Comparison of ENCODE assay signal across 22 cellular contexts in the genomic region with DNA sequence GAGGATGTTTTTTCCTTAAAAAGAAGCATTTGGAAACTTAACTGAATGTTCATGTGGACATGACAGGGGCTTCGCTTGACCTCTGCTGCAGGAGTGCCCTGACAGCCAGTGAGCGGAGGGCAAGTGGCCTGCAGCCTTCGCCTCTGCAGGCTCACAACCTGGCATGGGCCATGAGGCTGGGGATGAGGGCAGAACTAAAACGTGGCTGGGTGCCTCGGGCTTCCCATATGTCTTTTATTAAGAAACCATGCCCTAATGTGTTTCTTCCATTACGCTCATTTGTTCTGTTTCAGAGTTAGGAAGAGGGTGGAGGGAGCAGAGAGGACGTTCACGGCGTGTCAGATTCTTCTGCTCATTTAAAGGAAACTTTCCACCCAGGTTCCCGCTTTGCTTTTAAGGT. TPM values are rescaled to one million over a fixed set of nuclear protein-coding genes. Genes with fewer than 3 reads are reported as not detected.
A peak's percentile ranks its signal among the peaks of the same experiment; 100 is the strongest.
DNase-seq lines count a peak whose midpoint lies in the region; ATAC-seq and TF ChIP-seq lines count a peak whose summit lies in the region.
"Had no signal": no experiment of that assay in that cellular context is flagged by ENCODE, and none has a peak within 500 bp of the region (broad histone marks: within the 10 kb centered on the region; RNA-seq: fewer than 3 reads in every experiment).

No MANE protein-coding gene starts in this region.

- TF ChIP-seq POLR2A in esophagus squamous epithelium (IDR thresholded peaks at IDR 0.05) (no peak), tibial nerve (IDR thresholded peaks at IDR 0.05) (no peak)

- WGBS in esophagus squamous epithelium, 2 donors, result 74 to 81% methylated on average over 9 to 10 of the region's 10 CpGs
- 68 to 77% methylated on average over 10 of the region's 10 CpGs for WGBS in tibial nerve, 2 donors

- TF ChIP-seq CTCF in esophagus squamous epithelium (IDR thresholded peaks at IDR 0.05) (no peak), nephron progenitor cell (IDR thresholded peaks at IDR 0.05) (no peak), tibial nerve (IDR thresholded peaks at IDR 0.05) (no peak)

- peaks cover 1% of the 10 kb centered on the region for H3K9me3 Mint-ChIP-seq in nephron progenitor cell
- H3K9me3 Mint-ChIP-seq: activated B cell treated with CpG ODN at 0.5 μM for 24 hours; IgD-negative memory B cell; stimulated activated effector memory CD8-positive, alpha-beta T cell treated with anti-CD3 and anti-CD28 coated beads, Interleukin-12 subunit alpha, Interleukin-12 subunit beta, amount 100 ng/mL, for 72 hours had no signal

- H3K4me3 ChIP-seq in esophagus squamous epithelium, result no peak overlapping the region
- H3K4me3 ChIP-seq in tibial nerve, result no peak overlapping the region
- H3K4me3 ChIP-seq: spleen had no signal

- ATAC-seq in SK-N-SH treated with all-trans-retinoic acid at 6 μM for 48 hours, result no peak; the same call in 2 of the 3 replicates
- no peak for ATAC-seq in HG03378 (IDR thresholded peaks at IDR 0.05; ENCODE audit: unreplicated experiment)
- ATAC-seq: stimulated activated effector memory CD8-positive, alpha-beta T cell treated with anti-CD3 and anti-CD28 coated beads, Interleukin-12 subunit alpha, Interleukin-12 subunit beta, amount 100 ng/mL, for 72 hours had no signal

- H3K4me3 Mint-ChIP-seq in nephron progenitor cell, result peak overlapping the region; percentile 44
- H3K4me3 Mint-ChIP-seq: activated B cell treated with CpG ODN at 0.5 μM for 24 hours; stimulated activated effector memory CD8-positive, alpha-beta T cell treated with anti-CD3 and anti-CD28 coated beads, Interleukin-12 subunit alpha, Interleukin-12 subunit beta, amount 100 ng/mL, for 72 hours had no signal

- no peak for TF ChIP-seq EP300 in tibial nerve (IDR thresholded peaks at IDR 0.05)

- peaks cover 11% of the 10 kb centered on the region for H3K36me3 Mint-ChIP-seq in nephron progenitor cell (ENCODE audit: low read depth)
- H3K36me3 Mint-ChIP-seq: IgD-negative memory B cell; stimulated activated effector memory CD8-positive, alpha-beta T cell treated with anti-CD3 and anti-CD28 coated beads, Interleukin-12 subunit alpha, Interleukin-12 subunit beta, amount 100 ng/mL, for 72 hours had no signal

- H3K27ac ChIP-seq in esophagus squamous epithelium (peak overlapping the region in 3 of 4 donors; percentile 44 to 87 (median 46)), tibial nerve (peak overlapping the region in 3 of 4 donors; percentile 1 to 89 (median 79))
- H3K27ac ChIP-seq: spleen had no signal

- intact Hi-C loops in esophagus squamous epithelium (cut with DNase I), result no loop called here

- peaks cover 68% of the 10 kb centered on the region for H3K27me3 Mint-ChIP-seq in nephron progenitor cell (ENCODE audit: low read depth, poor library complexity)

- no peak overlapping the region for H3K27ac Mint-ChIP-seq in nephron progenitor cell
- H3K27ac Mint-ChIP-seq: activated B cell treated with CpG ODN at 0.5 μM for 24 hours; activated naive CD8-positive, alpha-beta T cell; CD14-positive monocyte; IgD-negative memory B cell; stimulated activated effector memory CD8-positive, alpha-beta T cell treated with anti-CD3 and anti-CD28 coated beads, Interleukin-12 subunit alpha, Interleukin-12 subunit beta, amount 100 ng/mL, for 72 hours had no signal

- H3K27me3 ChIP-seq in esophagus squamous epithelium, result peaks cover 0 to 84% (median 4%) of the 10 kb centered on the region in 4 donors
- peaks cover 0 to 21% of the 10 kb centered on the region in 2 donors for H3K27me3 ChIP-seq in tibial nerve

- H3K36me3 ChIP-seq in esophagus squamous epithelium (no peaks in the 10 kb centered on the region), tibial nerve (no peaks in the 10 kb centered on the region)
- H3K36me3 ChIP-seq: spleen had no signal

- H3K9me3 ChIP-seq in esophagus squamous epithelium (no peaks in the 10 kb centered on the region), tibial nerve (no peaks in the 10 kb centered on the region)
- H3K9me3 ChIP-seq: spleen had no signal

- H3K4me1 Mint-ChIP-seq in nephron progenitor cell, result peaks cover 68% of the 10 kb centered on the region

- no peak for DNase-seq in esophagus squamous epithelium (lab: John Stamatoyannopoulos, UW)
- DNase-seq in nephron progenitor cell, result no peak
- DNase-seq in tibial nerve (ENCODE audit: low spot score in 2 of 2), result no peak
- DNase-seq in dedifferentiated amniotic fluid mesenchymal stem cell (ENCODE audit: extremely low spot score), result no peak
- DNase-seq in NCI-H1092 treated with DMSO at 0.1 percent for 48 hours (lab: John Stamatoyannopoulos, UW), result no peak
- DNase-seq: activated B cell treated with CpG ODN at 0.5 μM for 24 hours; activated CD4-positive, alpha-beta T cell treated with anti-CD3 and anti-CD28 coated beads, Interleukin-2, amount 50 U/mL, for 48 hours; effector memory CD4-positive, alpha-beta T cell; kidney glomerular epithelial cell; NCI-H2029 treated with DMSO at 0.1 percent for 48 hours; NCI-H226; NCI-H748 treated with DMSO at 0.1 percent for 48 hours; retina; spleen; stimulated activated CD4-positive, alpha-beta T cell treated with anti-CD3 and anti-CD28 coated beads, Interleukin-2, amount 100 ng/mL, for 48 hours; T-helper 9 cell had no signal

- H3K4me1 ChIP-seq in esophagus squamous epithelium, result peaks cover 3 to 40% (median 6%) of the 10 kb centered on the region in 3 donors
- peaks cover 0 to 68% (median 5%) of the 10 kb centered on the region in 4 donors for H3K4me1 ChIP-seq in tibial nerve

TF ChIP-seq in SK-N-SH treated with all-trans-retinoic acid at 6 μM for 48 hours, 23 proteins besides CTCF, POLR2A, EP300 and RAD21:
- TF ChIP-seq TCF4 (CRISPR knock-in tag; IDR thresholded peaks at IDR 0.05; ENCODE audit: borderline replicate concordance) (peak; percentile 74; the same call in 1 of the 2 replicates), TSHZ2 (CRISPR knock-in tag; IDR thresholded peaks at IDR 0.05) (0 out of 2 replicates have a peak, but pooled peaks have one; percentile 39)
- TF ChIP-seq, protein P1, sequence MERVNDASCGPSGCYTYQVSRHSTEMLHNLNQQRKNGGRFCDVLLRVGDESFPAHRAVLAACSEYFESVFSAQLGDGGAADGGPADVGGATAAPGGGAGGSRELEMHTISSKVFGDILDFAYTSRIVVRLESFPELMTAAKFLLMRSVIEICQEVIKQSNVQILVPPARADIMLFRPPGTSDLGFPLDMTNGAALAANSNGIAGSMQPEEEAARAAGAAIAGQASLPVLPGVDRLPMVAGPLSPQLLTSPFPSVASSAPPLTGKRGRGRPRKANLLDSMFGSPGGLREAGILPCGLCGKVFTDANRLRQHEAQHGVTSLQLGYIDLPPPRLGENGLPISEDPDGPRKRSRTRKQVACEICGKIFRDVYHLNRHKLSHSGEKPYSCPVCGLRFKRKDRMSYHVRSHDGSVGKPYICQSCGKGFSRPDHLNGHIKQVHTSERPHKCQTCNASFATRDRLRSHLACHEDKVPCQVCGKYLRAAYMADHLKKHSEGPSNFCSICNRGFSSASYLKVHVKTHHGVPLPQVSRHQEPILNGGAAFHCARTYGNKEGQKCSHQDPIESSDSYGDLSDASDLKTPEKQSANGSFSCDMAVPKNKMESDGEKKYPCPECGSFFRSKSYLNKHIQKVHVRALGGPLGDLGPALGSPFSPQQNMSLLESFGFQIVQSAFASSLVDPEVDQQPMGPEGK (CRISPR knock-in tag; IDR thresholded peaks at IDR 0.05; ENCODE audit: borderline replicate concordance), result no peak

RNA-seq across cellular contexts. Expression of gene ARHGEF7, which starts 2.9 kb away (rescaled TPM):
- total RNA-seq in esophagus squamous epithelium (10 to 100 TPM; 11.5 to 57.2 (median 36.5) TPM), tibial nerve (100 to 1,000 TPM in 3 of 4 donors, 10 to 100 TPM in 1; 88.7 to 119 (median 110) TPM)
